ENCODE assay signal across 8 cellular contexts in genomic region chr3:183158552-183159006, GRCh38. TPM values are rescaled to one million over a fixed set of nuclear protein-coding genes. Genes with fewer than 3 reads are reported as not detected.
A peak's percentile ranks its signal among the peaks of the same experiment; 100 is the strongest.
DNase-seq lines count a peak whose midpoint lies in the region; ATAC-seq and TF ChIP-seq lines count a peak whose summit lies in the region.

No MANE protein-coding gene starts in this region.

- H2AFZ ChIP-seq in mammary epithelial cell (ENCODE audit: low read depth, low read length): no peak overlapping the region

- H3K9me3 ChIP-seq in HUES48 (ENCODE audit: control insufficient read depth, insufficient read depth, low read length) (no peaks in the 10 kb centered on the region), mammary epithelial cell (replicated peaks; ENCODE audit: insufficient read depth, low read length) (no peaks in the 10 kb centered on the region), HAP-1 (no peaks in the 10 kb centered on the region), colonic mucosa (no peaks in the 10 kb centered on the region)

- H3K4me2 ChIP-seq in mammary epithelial cell (ENCODE audit: insufficient read depth, low read depth, low read length): no peak overlapping the region

- H3K4me3 ChIP-seq in HUES48 (ENCODE audit: low read depth, low read length) (no peak overlapping the region), mammary epithelial cell (replicated peaks in 1 of 3; ENCODE audit: insufficient read depth in 1 of 3, low read depth in 2 of 3, low read length in 3 of 3) (no peak overlapping the region), HAP-1 (no peak overlapping the region), colonic mucosa (no peak overlapping the region)

- CTCF ChIA-PET in mammary epithelial cell (lab: Charles Lee; ENCODE audit: low non-redundant PET): no interaction called here

- dilution Hi-C loops in mammary epithelial cell (cut with HindIII; ENCODE audit: low sequenced_read_pairs): no loop called here

- H4K20me1 ChIP-seq in mammary epithelial cell (ENCODE audit: insufficient read depth, low read length): no peaks in the 10 kb centered on the region

- H3K4me1 ChIP-seq in HUES48 (ENCODE audit: control insufficient read depth, insufficient read depth, low read length) (0 out of 2 replicates have a peak, but pooled peaks cover 4% of the 10 kb centered on the region), mammary epithelial cell (ENCODE audit: insufficient read depth, low read length) (peaks cover 11% of the 10 kb centered on the region), HAP-1 (peaks cover 4% of the 10 kb centered on the region), colonic mucosa (no peaks in the 10 kb centered on the region)

- BruUV-seq in mammary epithelial cell (replicated peaks; lab: Mats Ljungman, UMichigan): no TSS peak

- peaks cover 32 to 51% of the 10 kb centered on the region in 2 donors for H3K4me1 Mint-ChIP-seq in stimulated activated naive B cell treated with anti-CD40 and anti-IgM and Interleukin-4, amounts not matched to agents 10 μg/mL and 1 μg/mL and 100 μg/mL, for 72 hours
- no peaks in the 10 kb centered on the region for H3K4me1 Mint-ChIP-seq in glutamatergic neuron (ENCODE audit: low read depth, unreplicated experiment)

- peaks cover 35% of the 10 kb centered on the region for H3K27me3 ChIP-seq in HUES48 (ENCODE audit: control insufficient read depth, insufficient read depth, low read length)
- H3K27me3 ChIP-seq in mammary epithelial cell (ENCODE audit: insufficient read depth, low read length): no peaks in the 10 kb centered on the region
- no peaks in the 10 kb centered on the region for H3K27me3 ChIP-seq in HAP-1 (ENCODE audit: low read depth)
- no peaks in the 10 kb centered on the region for H3K27me3 ChIP-seq in colonic mucosa

- H3K27ac ChIP-seq in HUES48 (ENCODE audit: low read depth, low read length) (peak overlapping the region; percentile 18), mammary epithelial cell (ENCODE audit: insufficient read depth, low read depth, low read length) (no peak overlapping the region), colonic mucosa (no peak overlapping the region)

- in situ Hi-C loops in GM13976 (cut with MboI; ENCODE audit: low sequenced_read_pairs, unreplicated experiment) (no loop called here), mammary epithelial cell (cut with MboI; ENCODE audit: low sequenced_read_pairs in 2 of 2) (no loop called here), HAP-1 (cut with MboI; ENCODE audit: low sequenced_read_pairs) (no loop called here)

- H3K27ac Mint-ChIP-seq in stimulated activated naive B cell treated with anti-CD40 and anti-IgM and Interleukin-4, amounts not matched to agents 10 μg/mL and 1 μg/mL and 100 μg/mL, for 72 hours: peak overlapping the region; percentile 78
- no peak overlapping the region for H3K27ac Mint-ChIP-seq in glutamatergic neuron (ENCODE audit: unreplicated experiment)

- intact Hi-C loops in mammary epithelial cell (cut with micrococcal nuclease) (no loop called here), colonic mucosa (cut with DNase I) (no loop called here)

- H3K79me2 ChIP-seq in mammary epithelial cell (ENCODE audit: insufficient read depth, low read length): no peaks in the 10 kb centered on the region

- TF ChIP-seq CTCF in GM13976 (IDR thresholded peaks at IDR 0.05; ENCODE audit: borderline replicate concordance, control extremely low read depth, extremely low read depth, insufficient read depth, missing control alignments): no peak
- no peak for TF ChIP-seq CTCF in mammary epithelial cell (conservative IDR thresholded peaks at IDR 0.05 in 1 of 2, IDR thresholded peaks at IDR 0.05 in 1 of 2; ENCODE audit: extremely low read depth in 1 of 2, insufficient read depth in 1 of 2, low read depth in 1 of 2, low read length in 2 of 2)
- no peak for TF ChIP-seq CTCF in glutamatergic neuron (IDR thresholded peaks at IDR 0.05; ENCODE audit: partially characterized antibody, unreplicated experiment)
- no peak for TF ChIP-seq CTCF in colonic mucosa (IDR thresholded peaks at IDR 0.05)

- H3K4me3 Mint-ChIP-seq in stimulated activated naive B cell treated with anti-CD40 and anti-IgM and Interleukin-4, amounts not matched to agents 10 μg/mL and 1 μg/mL and 100 μg/mL, for 72 hours: peak overlapping the region; percentile 7 to 31
- H3K4me3 Mint-ChIP-seq in glutamatergic neuron (ENCODE audit: unreplicated experiment): no peak overlapping the region

- H3K9me3 Mint-ChIP-seq in stimulated activated naive B cell treated with anti-CD40 and anti-IgM and Interleukin-4, amounts not matched to agents 10 μg/mL and 1 μg/mL and 100 μg/mL, for 72 hours: peaks cover 0 to 9% of the 10 kb centered on the region in 2 donors
- H3K9me3 Mint-ChIP-seq in glutamatergic neuron (ENCODE audit: unreplicated experiment): peaks cover 2% of the 10 kb centered on the region

- H3K27me3 Mint-ChIP-seq in stimulated activated naive B cell treated with anti-CD40 and anti-IgM and Interleukin-4, amounts not matched to agents 10 μg/mL and 1 μg/mL and 100 μg/mL, for 72 hours: peaks cover 48 to 68% of the 10 kb centered on the region in 2 donors
- peaks cover 9% of the 10 kb centered on the region for H3K27me3 Mint-ChIP-seq in glutamatergic neuron (ENCODE audit: unreplicated experiment)

- 53% methylated on average over 2 of the region's 3 CpGs for WGBS in mammary epithelial cell (ENCODE audit: low coverage, missing lambda C conversion rate)

- H3K9ac ChIP-seq in HUES48 (ENCODE audit: low read depth, low read length) (no peak overlapping the region), mammary epithelial cell (ENCODE audit: insufficient read depth, low read length) (no peak overlapping the region), colonic mucosa (ENCODE audit: low read depth in 2 of 2, low read length in 2 of 2) (no peak overlapping the region)

- DNase-seq in GM13976 (ENCODE audit: low spot score) (peak; percentile 89), mammary epithelial cell (peak; percentile 86), glutamatergic neuron (no peak), HAP-1 (ENCODE audit: low spot score in 2 of 2) (no peak), colonic mucosa (no peak)
- DNase-seq in stimulated activated naive B cell treated with anti-CD40 and anti-IgM and Interleukin-4, amounts not matched to agents 10 μg/mL and 1 μg/mL and 100 μg/mL, for 72 hours: peak; percentile 81

- no peaks in the 10 kb centered on the region for H3K36me3 ChIP-seq in HUES48 (ENCODE audit: control insufficient read depth, insufficient read depth, low read length)
- H3K36me3 ChIP-seq in mammary epithelial cell (ENCODE audit: insufficient read depth, low read length): no peaks in the 10 kb centered on the region
- H3K36me3 ChIP-seq in HAP-1 (replicated peaks): no peaks in the 10 kb centered on the region
- no peaks in the 10 kb centered on the region for H3K36me3 ChIP-seq in colonic mucosa

- peak; percentile 61 for ATAC-seq in GM21529 (IDR thresholded peaks at IDR 0.05; ENCODE audit: unreplicated experiment)
- ATAC-seq in stimulated activated naive B cell treated with anti-CD40 and anti-IgM and Interleukin-4, amounts not matched to agents 10 μg/mL and 1 μg/mL and 100 μg/mL, for 72 hours (replicated peaks): peak; percentile 72 to 79

- H3K36me3 Mint-ChIP-seq in stimulated activated naive B cell treated with anti-CD40 and anti-IgM and Interleukin-4, amounts not matched to agents 10 μg/mL and 1 μg/mL and 100 μg/mL, for 72 hours: peaks cover 13 to 50% of the 10 kb centered on the region in 2 donors
- H3K36me3 Mint-ChIP-seq in glutamatergic neuron (ENCODE audit: unreplicated experiment): peaks cover 7% of the 10 kb centered on the region

RNA-seq across cellular contexts. Expression of gene LAMP3, which starts 4.0 kb away (rescaled TPM):
- 1 to 10 TPM in 1 of 2 donors, under 1 TPM in 1; 0.83 to 1.7 TPM for total RNA-seq in mammary epithelial cell
- 0.40 TPM for polyA plus RNA-seq in mammary epithelial cell
- polyA minus RNA-seq in mammary epithelial cell: not detected
- total RNA-seq in glutamatergic neuron (ENCODE audit: unreplicated experiment): 1.4 TPM
- total RNA-seq in colonic mucosa: 1 to 10 TPM in 1 of 2 donors, under 1 TPM in 1; 0.64 to 1.5 TPM

RNA-seq across cellular contexts. Expression of gene MCCC1, which starts 59.3 kb away (rescaled TPM):
- total RNA-seq in mammary epithelial cell (10 to 100 TPM; 14.0 to 15.3 TPM), glutamatergic neuron (ENCODE audit: unreplicated experiment) (17.9 TPM), colonic mucosa (10 to 100 TPM; 24.9 to 27.2 TPM)
- 11.2 TPM for polyA plus RNA-seq in mammary epithelial cell
- 5.8 TPM for polyA minus RNA-seq in mammary epithelial cell

Comparison
In these comparisons a context has a peak if more than half of its experiments do, and no peak if none do; other contexts are left out.
1. DNase-seq: peak in GM13976 (single experiment), mammary epithelial cell (single experiment) and stimulated activated naive B cell treated with anti-CD40 and anti-IgM and Interleukin-4, amounts not matched to agents 10 μg/mL and 1 μg/mL and 100 μg/mL, for 72 hours (single experiment); none in glutamatergic neuron (single experiment), HAP-1 (0 of 2) and colonic mucosa (single experiment).